8 cellular contexts compared by ENCODE assay signal in the genomic region with DNA sequence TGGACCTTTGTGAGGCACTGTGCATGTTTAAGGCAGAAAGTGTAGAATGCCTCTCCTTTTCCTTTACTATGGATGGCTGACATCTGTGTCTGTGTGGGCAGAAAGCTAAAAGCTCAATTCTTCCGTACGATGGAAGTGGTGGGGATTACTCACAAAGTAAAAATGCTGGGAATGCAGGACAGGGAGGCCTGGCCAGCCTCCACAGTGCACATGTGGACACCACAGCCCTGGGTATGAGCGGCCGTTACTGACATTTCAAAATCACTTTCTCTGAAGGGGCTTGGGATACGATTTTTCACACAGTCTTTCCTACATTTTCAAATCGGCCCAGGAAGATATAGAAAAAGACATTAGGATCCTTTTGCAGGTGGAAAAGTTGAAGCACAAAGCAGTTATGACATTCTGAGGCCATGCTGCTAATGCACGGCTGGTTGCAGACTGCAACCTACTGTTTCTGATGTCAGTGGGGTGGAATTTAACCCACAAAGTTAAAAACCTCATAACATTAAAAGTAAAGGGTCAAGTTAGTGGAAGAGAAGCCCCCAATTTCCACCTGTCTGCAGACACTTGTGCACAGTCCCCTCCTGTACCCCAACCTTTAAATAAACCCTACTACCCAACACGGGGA. TPM values are rescaled to one million over a fixed set of nuclear protein-coding genes. Genes with fewer than 3 reads are reported as not detected.
DNase-seq lines count a peak whose midpoint lies in the region; ATAC-seq and TF ChIP-seq lines count a peak whose summit lies in the region.

No MANE protein-coding gene starts in this region.

- H3K27me3 ChIP-seq in kidney epithelial cell (ENCODE audit: control insufficient read depth, insufficient read depth, low read length) (no peaks in the 10 kb centered on the region), thoracic aorta (replicated peaks; ENCODE audit: insufficient read depth) (no peaks in the 10 kb centered on the region)

- DNase-seq in HPDE6-E6E7 (ENCODE audit: extremely low spot score) (peak; percentile 38), MCF 10A (ENCODE audit: unreplicated experiment) (peak; percentile 85), kidney epithelial cell (ENCODE audit: low read depth) (peak; percentile 80), thoracic aorta (ENCODE audit: low spot score) (no peak), NCI-H1048 (lab: John Stamatoyannopoulos, UW) (no peak), medulla oblongata (ENCODE audit: extremely low spot score) (no peak)
- DNase-seq in activated CD8-positive, alpha-beta T cell treated with anti-CD3 and anti-CD28 coated beads for 36 hours = no peak

- H3K36me3 ChIP-seq in kidney epithelial cell (ENCODE audit: control insufficient read depth, insufficient read depth, low read length) = peaks cover 3% of the 10 kb centered on the region
- peaks cover 4% of the 10 kb centered on the region for H3K36me3 ChIP-seq in thoracic aorta

- peaks cover 41 to 80% of the 10 kb centered on the region in 2 donors for H3K4me1 ChIP-seq in thoracic aorta (ENCODE audit: control insufficient read depth in 1 of 2, low read depth in 2 of 2)

- no peak overlapping the region for H3K4me3 ChIP-seq in kidney epithelial cell (ENCODE audit: low read depth, low read length)
- peak overlapping the region; percentile 17 for H3K4me3 ChIP-seq in thoracic aorta

- CTCF ChIA-PET in MCF 10A (lab: Yijun Ruan, JAX) = interaction anchor here (0.7 to 1.5 kb wide), 2 partner anchors 28 to 53 kb away, joined by 3 to 5 read pairs; a partner anchor contains a TSS
- CTCF ChIA-PET in activated CD8-positive, alpha-beta T cell treated with anti-CD3 and anti-CD28 coated beads for 36 hours (lab: Charles Lee) = no interaction called here

- BruUV-seq in MCF 10A (replicated peaks; lab: Mats Ljungman, UMichigan) = no TSS peak

- intact Hi-C loops in MCF 10A (cut with micrococcal nuclease) = no loop called here
- intact Hi-C loops in activated CD8-positive, alpha-beta T cell treated with anti-CD3 and anti-CD28 coated beads for 36 hours (cut with micrococcal nuclease) = no loop called here

- peaks cover 6% of the 10 kb centered on the region for H3K36me3 Mint-ChIP-seq in MCF 10A (ENCODE audit: insufficient read depth, unreplicated experiment)
- peaks cover 16% of the 10 kb centered on the region for H3K36me3 Mint-ChIP-seq in activated CD8-positive, alpha-beta T cell treated with anti-CD3 and anti-CD28 coated beads for 36 hours (ENCODE audit: low read depth)

- peak overlapping the region; percentile 84 for H3K27ac Mint-ChIP-seq in MCF 10A (ENCODE audit: low read depth, unreplicated experiment)
- H3K27ac Mint-ChIP-seq in activated CD8-positive, alpha-beta T cell treated with anti-CD3 and anti-CD28 coated beads for 36 hours = no peak overlapping the region

- no peak for TF ChIP-seq CTCF in MCF 10A (IDR thresholded peaks at IDR 0.05; ENCODE audit: unreplicated experiment)
- TF ChIP-seq CTCF in kidney epithelial cell (IDR thresholded peaks at IDR 0.05; ENCODE audit: insufficient read depth, low read length, poor library complexity, severe bottlenecking) = no peak
- no peak for TF ChIP-seq CTCF in thoracic aorta (IDR thresholded peaks at IDR 0.05)
- TF ChIP-seq CTCF in activated CD8-positive, alpha-beta T cell treated with anti-CD3 and anti-CD28 coated beads for 36 hours (IDR thresholded peaks at IDR 0.05) = no peak

- peaks cover 41% of the 10 kb centered on the region for H3K4me1 Mint-ChIP-seq in MCF 10A (ENCODE audit: insufficient read depth, unreplicated experiment)
- H3K4me1 Mint-ChIP-seq in activated CD8-positive, alpha-beta T cell treated with anti-CD3 and anti-CD28 coated beads for 36 hours (ENCODE audit: low read depth) = peaks cover 12% of the 10 kb centered on the region

- ATAC-seq in thoracic aorta (ENCODE audit: insufficient number of reproducible peaks, low FRiP score, low read depth) = peak; percentile 11
- no peak for ATAC-seq in activated CD8-positive, alpha-beta T cell treated with anti-CD3 and anti-CD28 coated beads for 36 hours
- ATAC-seq in activated CD4-positive, CD25-positive, alpha-beta regulatory T cell treated with anti-CD3 and anti-CD28 coated beads, Interleukin-2, amount 50 U/mL, for 24 hours = no peak

- H3K27ac ChIP-seq in thoracic aorta = peak overlapping the region; percentile 77 to 83

- no peaks in the 10 kb centered on the region for H3K9me3 ChIP-seq in thoracic aorta

- POLR2A ChIA-PET in MCF 10A (lab: Yijun Ruan, JAX) = interaction anchor here (0.7 to 1.7 kb wide), 9 partner anchors 9 to 209 kb away, joined by 3 to 6 read pairs (median 3); a partner anchor contains a TSS
- POLR2A ChIA-PET in activated CD8-positive, alpha-beta T cell treated with anti-CD3 and anti-CD28 coated beads for 36 hours (lab: Charles Lee) = interaction anchor here (1.2 kb wide), 1 partner anchor 40 kb away, joined by 3 read pairs; no protein-coding TSS in a partner anchor

- H3K27me3 Mint-ChIP-seq in MCF 10A (ENCODE audit: insufficient read depth, unreplicated experiment) = no peaks in the 10 kb centered on the region
- no peaks in the 10 kb centered on the region for H3K27me3 Mint-ChIP-seq in activated CD8-positive, alpha-beta T cell treated with anti-CD3 and anti-CD28 coated beads for 36 hours

- peak overlapping the region; percentile 49 for H3K4me3 Mint-ChIP-seq in MCF 10A (ENCODE audit: unreplicated experiment)
- H3K4me3 Mint-ChIP-seq in activated CD8-positive, alpha-beta T cell treated with anti-CD3 and anti-CD28 coated beads for 36 hours = no peak overlapping the region

- H3K9me3 Mint-ChIP-seq in MCF 10A (ENCODE audit: unreplicated experiment) = no peaks in the 10 kb centered on the region
- no peaks in the 10 kb centered on the region for H3K9me3 Mint-ChIP-seq in activated CD8-positive, alpha-beta T cell treated with anti-CD3 and anti-CD28 coated beads for 36 hours

RNA-seq across cellular contexts. Expression of a gene that starts 27.9 kb away (rescaled TPM):
- total RNA-seq in MCF 10A (2022) (24.2 and 27.1 TPM in 2 replicates), kidney epithelial cell (30.1 and 33.7 TPM in 2 replicates), thoracic aorta (10 to 100 TPM; 43.6 to 48.1 TPM)
- 10 to 100 TPM; 22.3 to 22.6 TPM for total RNA-seq in activated CD8-positive, alpha-beta T cell treated with anti-CD3 and anti-CD28 coated beads for 36 hours

RNA-seq across cellular contexts. Expression of a gene that starts 50.6 kb away (rescaled TPM):
- 1.1 TPM in 2 replicates for total RNA-seq in MCF 10A (2022)
- total RNA-seq in kidney epithelial cell = 0.14 and 0.17 TPM in 2 replicates
- total RNA-seq in thoracic aorta = 1 to 10 TPM; 1.3 to 3.9 TPM
- under 1 TPM; 0.11 to 0.14 TPM for total RNA-seq in activated CD8-positive, alpha-beta T cell treated with anti-CD3 and anti-CD28 coated beads for 36 hours

Comparison
In these comparisons a context has a peak if more than half of its experiments do, and no peak if none do; other contexts are left out.
1. DNase-seq: peak in HPDE6-E6E7 (single experiment), MCF 10A (single experiment) and kidney epithelial cell (single experiment); none in thoracic aorta (single experiment), activated CD8-positive, alpha-beta T cell treated with anti-CD3 and anti-CD28 coated beads for 36 hours (single experiment), NCI-H1048 (single experiment) and medulla oblongata (single experiment).